In the genomic region with DNA sequence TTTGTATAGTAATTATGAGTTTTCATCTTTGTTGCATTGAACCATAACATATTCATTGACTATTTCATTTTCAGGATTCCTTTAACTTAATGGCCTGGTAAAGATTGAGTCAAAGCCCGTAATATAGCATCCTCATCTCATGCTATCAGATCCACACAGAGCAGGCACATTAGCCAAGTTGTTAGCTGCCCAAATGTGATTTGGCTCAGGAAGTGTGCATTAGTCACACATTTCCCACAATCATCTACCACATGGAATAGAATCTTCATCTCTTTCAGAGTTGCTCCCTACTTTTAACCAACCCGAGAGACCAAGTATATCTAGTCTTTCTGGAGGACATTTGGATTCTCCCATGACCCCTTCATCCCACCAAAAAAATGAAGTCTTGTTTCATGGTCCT, we compare ENCODE assay signal across 25 cellular contexts.
DNase-seq lines count a peak whose midpoint lies in the region; ATAC-seq, FAIRE-seq and TF ChIP-seq lines count a peak whose summit lies in the region.
"Had no signal": no experiment of that assay in that cellular context is flagged by ENCODE, and none has a peak within 500 bp of the region (broad histone marks: within the 10 kb centered on the region; RNA-seq: fewer than 3 reads in every experiment).

No MANE protein-coding gene starts in this region.

- H4K20me1 ChIP-seq in PC-3 (ENCODE audit: low read length) (no peaks in the 10 kb centered on the region), keratinocyte (ENCODE audit: control insufficient read depth, extremely low read depth, insufficient read depth, low read length) (no peaks in the 10 kb centered on the region)

- POLR2A ChIA-PET in PC-3 (lab: Charles Lee; ENCODE audit: unreplicated experiment), result no interaction called here

- H3K4me2 ChIP-seq in PC-3 (ENCODE audit: low read length) (no peak overlapping the region), keratinocyte (ENCODE audit: control insufficient read depth, extremely low read depth, insufficient read depth, low read depth, low read length) (no peak overlapping the region)
- H3K4me2 ChIP-seq: neural progenitor cell had no signal

- TF ChIP-seq CTCF in PC-3 (conservative IDR thresholded peaks at IDR 0.05; ENCODE audit: low read depth, low read length), result no peak
- TF ChIP-seq CTCF in bronchial epithelial cell (IDR thresholded peaks at IDR 0.05; ENCODE audit: insufficient read depth, low read length, severe bottlenecking), result no peak
- TF ChIP-seq CTCF in keratinocyte (optimal IDR thresholded peaks at IDR 0.05 in 1 of 3, IDR thresholded peaks at IDR 0.05 in 1 of 3, conservative IDR thresholded peaks at IDR 0.05 in 1 of 3; ENCODE audit: extremely low read depth in 1 of 3, insufficient read depth in 2 of 3, low read length in 3 of 3), result no peak

- no peaks in the 10 kb centered on the region for H3K79me2 ChIP-seq in PC-3 (ENCODE audit: low read length)
- H3K79me2 ChIP-seq in keratinocyte (ENCODE audit: control insufficient read depth, insufficient read depth, low read length), result no peaks in the 10 kb centered on the region

- H3K36me3 ChIP-seq in PC-3 (ENCODE audit: low read depth, low read length) (no peaks in the 10 kb centered on the region), bronchial epithelial cell (ENCODE audit: control insufficient read depth, insufficient read depth, low read length) (no peaks in the 10 kb centered on the region), keratinocyte (ENCODE audit: control insufficient read depth in 2 of 2, extremely low read depth in 1 of 2, insufficient read depth in 2 of 2, low read length in 2 of 2) (no peaks in the 10 kb centered on the region)
- H3K36me3 ChIP-seq: left ventricle myocardium inferior, neural progenitor cell, tibial nerve had no signal

- FAIRE-seq in bronchial epithelial cell (lab: Jason Lieb, UNC), result no peak
- FAIRE-seq in keratinocyte (lab: Jason Lieb, UNC), result peak; percentile 36
- FAIRE-seq: TTC549 had no signal

- no peaks in the 10 kb centered on the region for H3K27me3 ChIP-seq in PC-3 (ENCODE audit: low read length)
- H3K27me3 ChIP-seq in bronchial epithelial cell (ENCODE audit: control insufficient read depth, insufficient read depth, low read length), result no peaks in the 10 kb centered on the region
- H3K27me3 ChIP-seq in keratinocyte (ENCODE audit: control insufficient read depth, extremely low read depth, insufficient read depth, low read length), result no peaks in the 10 kb centered on the region
- H3K27me3 ChIP-seq: dorsolateral prefrontal cortex, neural progenitor cell, tibial nerve had no signal

- BruUV-seq in PC-3 (replicated peaks; lab: Mats Ljungman, UMichigan), result no TSS peak

- peak; percentile 29; the same call in 1 of the 2 replicates for ATAC-seq in PC-3
- no peak for ATAC-seq in sciatic nerve
- no peak for ATAC-seq in GM21576 (IDR thresholded peaks at IDR 0.05; ENCODE audit: unreplicated experiment)
- ATAC-seq: HCT116 had no signal

- no peaks in the 10 kb centered on the region for H3K9me2 ChIP-seq in PC-3 (replicated peaks; ENCODE audit: low read length)

- DNase-seq in EH (ENCODE audit: low read depth), result peak; percentile 73
- DNase-seq in PC-3, result no peak
- DNase-seq in bronchial epithelial cell (ENCODE audit: low read depth), result peak; percentile 30
- DNase-seq in keratinocyte (ENCODE audit: low read depth, low spot score), result no peak
- DNase-seq in sciatic nerve (ENCODE audit: low spot score), result no peak
- DNase-seq in NCI-H774 (lab: John Stamatoyannopoulos, UW), result no peak
- no peak for DNase-seq in hepatic stellate cell (ENCODE audit: low spot score)
- DNase-seq: activated CD4-positive, alpha-beta T cell treated with anti-CD3 and anti-CD28 coated beads, Interleukin-2, amount 10 ng/mL, durations not matched to agents 24 days and 14 days; activated gamma-delta T cell; CD4-positive, alpha-beta memory T cell; DMS153; dorsolateral prefrontal cortex; left ventricle myocardium inferior; NCI-H1436; NCI-H526; stimulated activated CD4-positive, alpha-beta T cell treated with anti-CD3 and anti-CD28 coated beads, Interleukin-2, amount 100 ng/mL, for 24 hours; stimulated activated naive CD4-positive, alpha-beta T cell treated with Interleukin-2 at 50 U/mL for 16 hours; SW 1271 had no signal

- no peaks in the 10 kb centered on the region for H3K9me1 ChIP-seq in keratinocyte (ENCODE audit: control insufficient read depth, extremely low read depth, insufficient read depth, low read length)

- H3K9ac ChIP-seq in PC-3 (ENCODE audit: low read length) (no peak overlapping the region), keratinocyte (ENCODE audit: control insufficient read depth, extremely low read depth, insufficient read depth, low read length) (no peak overlapping the region)
- H3K9ac ChIP-seq: neural progenitor cell had no signal

- H3K4me3 ChIP-seq in PC-3 (ENCODE audit: low read length), result no peak overlapping the region
- no peak overlapping the region for H3K4me3 ChIP-seq in bronchial epithelial cell (ENCODE audit: low read depth, low read length)
- no peak overlapping the region for H3K4me3 ChIP-seq in keratinocyte (ENCODE audit: control insufficient read depth in 2 of 3, extremely low read depth in 1 of 3, insufficient read depth in 2 of 3, low read depth in 1 of 3, low read length in 3 of 3)
- H3K4me3 ChIP-seq: dorsolateral prefrontal cortex, left ventricle myocardium inferior, neural progenitor cell, skin epidermis, tibial nerve had no signal

- H2AFZ ChIP-seq in PC-3 (ENCODE audit: low read length) (no peak overlapping the region), keratinocyte (ENCODE audit: control insufficient read depth, low read length) (no peak overlapping the region)
- H2AFZ ChIP-seq: neural progenitor cell had no signal

- no peaks in the 10 kb centered on the region for H3K4me1 ChIP-seq in PC-3 (ENCODE audit: insufficient read depth, low read length)
- H3K4me1 ChIP-seq in keratinocyte (ENCODE audit: control insufficient read depth, extremely low read depth, insufficient read depth, low read length), result no peaks in the 10 kb centered on the region
- H3K4me1 ChIP-seq: neural progenitor cell had no signal

- H3F3A ChIP-seq in PC-3 (ENCODE audit: low read length, unreplicated experiment), result no peaks in the 10 kb centered on the region

- CTCF ChIA-PET in PC-3 (lab: Charles Lee), result no interaction called here

- no peak overlapping the region for H3K27ac ChIP-seq in PC-3 (ENCODE audit: low read length)
- H3K27ac ChIP-seq in keratinocyte (ENCODE audit: control insufficient read depth, insufficient read depth, low read length), result no peak overlapping the region
- H3K27ac ChIP-seq: dorsolateral prefrontal cortex, epithelial cell of prostate, left ventricle myocardium inferior, neural progenitor cell, skin epidermis, tibial nerve had no signal

- dilution Hi-C loops in keratinocyte (cut with MboI; ENCODE audit: extremely low pct_ligation_motif_present, low sequenced_read_pairs), result no loop called here

- H3K9me3 ChIP-seq in PC-3 (ENCODE audit: low read length), result no peaks in the 10 kb centered on the region
- no peaks in the 10 kb centered on the region for H3K9me3 ChIP-seq in keratinocyte (ENCODE audit: control insufficient read depth, low read depth, low read length)
- H3K9me3 ChIP-seq: tibial nerve had no signal

- intact Hi-C loops in PC-3 (cut with micrococcal nuclease) (no loop called here), sciatic nerve (cut with DNase I) (loop anchor here (5.0 kb wide), 1 partner anchor 864 kb away; no protein-coding TSS in a partner anchor)

Comparison
In these comparisons a context has a peak if more than half of its experiments do, and no peak if none do; other contexts are left out.
1. DNase-seq: peak in EH (single experiment) and bronchial epithelial cell (single experiment); none in PC-3 (single experiment), keratinocyte (single experiment), sciatic nerve (single experiment), NCI-H774 (single experiment) and hepatic stellate cell (single experiment).